8 cellular contexts compared by ENCODE assay signal in the genomic region with DNA sequence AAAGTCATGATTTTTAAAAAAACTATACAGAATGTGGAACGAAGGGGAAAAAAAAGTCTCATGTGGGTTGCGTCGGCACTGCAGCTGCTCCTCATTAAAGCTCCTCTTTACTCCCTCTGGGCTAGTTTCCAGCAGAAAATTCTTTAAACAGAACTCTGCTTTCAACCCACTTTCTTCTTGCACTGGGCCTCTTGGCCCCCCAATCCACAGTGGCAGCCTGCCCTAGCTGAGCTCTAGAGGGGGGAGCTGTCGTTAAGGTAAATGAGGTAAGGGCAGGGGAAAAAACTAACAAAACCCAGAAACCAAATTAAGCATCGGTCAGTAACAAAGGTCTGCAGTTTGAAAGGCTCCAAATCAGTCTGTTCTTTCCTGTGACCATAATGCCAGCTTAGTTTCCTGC. TPM values are rescaled to one million over a fixed set of nuclear protein-coding genes. Genes with fewer than 3 reads are reported as not detected.
DNase-seq lines count a peak whose midpoint lies in the region; ATAC-seq, FAIRE-seq and TF ChIP-seq lines count a peak whose summit lies in the region.
"Not testable (repeated sequence)": the region's sequence is repeated elsewhere in the genome, so short reads cannot be mapped to it uniquely, and the experiment has no call there.

No MANE protein-coding gene starts in this region.

- H3K27ac Mint-ChIP-seq in CD14-positive monocyte (peak overlapping the region in 4 of 7 donors; percentile 64 to 88 (median 76)), mesothelial cell of epicardium (peak overlapping the region; percentile 96)
- not testable (repeated sequence) for H3K27ac Mint-ChIP-seq in astrocyte (ENCODE audit: unreplicated experiment)

- not testable (repeated sequence) for H3K9ac ChIP-seq in astrocyte (ENCODE audit: low read length); smooth muscle cell (ENCODE audit: low read depth)

- not testable (repeated sequence) for H3K79me2 ChIP-seq in astrocyte (ENCODE audit: insufficient read depth, low read length); smooth muscle cell (ENCODE audit: low read depth)

- H3K4me3 Mint-ChIP-seq in CD14-positive monocyte = peak overlapping the region in 1 of 2 donors; percentile 51
- H3K4me3 Mint-ChIP-seq in astrocyte (ENCODE audit: unreplicated experiment); mesothelial cell of epicardium: not testable (repeated sequence)

- H3K9me3 ChIP-seq in astrocyte (ENCODE audit: insufficient read depth, low read depth, low read length); right atrium auricular region; ovary; smooth muscle cell (replicated peaks; ENCODE audit: low read depth); upper lobe of right lung: not testable (repeated sequence)

- H3K27ac ChIP-seq in astrocyte (ENCODE audit: low read depth, low read length); upper lobe of right lung: not testable (repeated sequence)
- H3K27ac ChIP-seq in right atrium auricular region (peak overlapping the region; percentile 29 to 51), ovary (peak overlapping the region in 1 of 2 donors; percentile 15), smooth muscle cell (ENCODE audit: low read depth) (peak overlapping the region; percentile 84)

- not testable (repeated sequence) for H3K9me3 Mint-ChIP-seq in CD14-positive monocyte; astrocyte (ENCODE audit: unreplicated experiment); mesothelial cell of epicardium

- H3K27me3 ChIP-seq in astrocyte (ENCODE audit: insufficient read depth, low read length); right atrium auricular region; ovary; smooth muscle cell (ENCODE audit: low read depth); upper lobe of right lung: not testable (repeated sequence)

- H3K4me2 ChIP-seq in astrocyte (ENCODE audit: low read length) (peak overlapping the region; percentile 63), smooth muscle cell (peak overlapping the region; percentile 81)

- FAIRE-seq in astrocyte (lab: Jason Lieb, UNC) = not testable (repeated sequence)

- intact Hi-C loops in CD14-positive monocyte (cut with micrococcal nuclease); Right ventricle myocardium inferior (cut with DNase I); ovary (cut with DNase I); upper lobe of right lung (cut with DNase I): not testable (repeated sequence)

- not testable (repeated sequence) for H3K36me3 Mint-ChIP-seq in CD14-positive monocyte; astrocyte (ENCODE audit: low read depth, unreplicated experiment); mesothelial cell of epicardium

- H3K36me3 ChIP-seq in astrocyte (ENCODE audit: insufficient read depth, low read length); right atrium auricular region; ovary; smooth muscle cell (ENCODE audit: low read depth); upper lobe of right lung: not testable (repeated sequence)

- 0% methylated on average over 1 to 3 of the region's 5 CpGs for WGBS in ovary, 3 donors
- 21% methylated on average over 2 of the region's 5 CpGs for WGBS in smooth muscle cell (ENCODE audit: low lambda C conversion rate)

- H4K20me1 ChIP-seq in astrocyte (ENCODE audit: insufficient read depth, low read length); smooth muscle cell (ENCODE audit: low read depth): not testable (repeated sequence)

- H2AFZ ChIP-seq in astrocyte (ENCODE audit: low read depth, low read length); smooth muscle cell (ENCODE audit: low read depth): not testable (repeated sequence)

- H3F3A ChIP-seq in smooth muscle cell (ENCODE audit: low read depth) = not testable (repeated sequence)

- not testable (repeated sequence) for H3K27me3 Mint-ChIP-seq in CD14-positive monocyte (ENCODE audit: low read depth in 3 of 3); astrocyte (ENCODE audit: low read depth, unreplicated experiment); mesothelial cell of epicardium (ENCODE audit: low read depth)

- ATAC-seq in Right ventricle myocardium inferior, upper lobe of right lung: not testable (repeated sequence)

- H3K4me1 ChIP-seq in astrocyte (ENCODE audit: insufficient read depth, low read length); right atrium auricular region; ovary (ENCODE audit: insufficient read depth); smooth muscle cell (ENCODE audit: low read depth); upper lobe of right lung: not testable (repeated sequence)

- DNase-seq in CD14-positive monocyte (ENCODE audit: low spot score) (peak; percentile 16), Right ventricle myocardium inferior (ENCODE audit: missing footprints) (peak; percentile 69), mesothelial cell of epicardium (ENCODE audit: low spot score in 2 of 2, unreplicated experiment in 2 of 2) (peak; percentile 33 to 71), ovary (peak; percentile 70 to 88 (median 70)), upper lobe of right lung (peak; percentile 42)
- not testable (repeated sequence) for DNase-seq in astrocyte (ENCODE audit: low read depth); right atrium auricular region (ENCODE audit: low spot score); smooth muscle cell (lab: John Stamatoyannopoulos, UW; ENCODE audit: unreplicated experiment)

- H3K4me3 ChIP-seq in astrocyte (ENCODE audit: insufficient read depth, low read depth, low read length); right atrium auricular region; ovary; upper lobe of right lung: not testable (repeated sequence)
- peak overlapping the region; percentile 25 for H3K4me3 ChIP-seq in smooth muscle cell

- not testable (repeated sequence) for TF ChIP-seq POLR2A in ovary (IDR thresholded peaks at IDR 0.05)

- not testable (repeated sequence) for TF ChIP-seq CTCF in CD14-positive monocyte (IDR thresholded peaks at IDR 0.05); astrocyte (IDR thresholded peaks at IDR 0.05; ENCODE audit: insufficient read depth, low read depth, low read length); right atrium auricular region (IDR thresholded peaks at IDR 0.05); mesothelial cell of epicardium (IDR thresholded peaks at IDR 0.05; ENCODE audit: unreplicated experiment); ovary (IDR thresholded peaks at IDR 0.05); smooth muscle cell (IDR thresholded peaks at IDR 0.05; ENCODE audit: borderline replicate concordance, insufficient read depth, poor library complexity, severe bottlenecking); upper lobe of right lung (IDR thresholded peaks at IDR 0.05)

- H3K4me1 Mint-ChIP-seq in CD14-positive monocyte; astrocyte (ENCODE audit: low read depth, unreplicated experiment); mesothelial cell of epicardium: not testable (repeated sequence)

- TF ChIP-seq EP300 in ovary (IDR thresholded peaks at IDR 0.05) = not testable (repeated sequence)

RNA-seq across cellular contexts. Expression of a gene that starts 29.9 kb away (rescaled TPM):
- polyA plus RNA-seq in CD14-positive monocyte (under 1 TPM; 0.04 to 0.10 TPM), ovary (1 to 10 TPM; 1.2 to 2.9 TPM), smooth muscle cell (1.0 and 1.5 TPM in 2 replicates)
- total RNA-seq in astrocyte (3.3 and 3.4 TPM in 2 replicates), Right ventricle myocardium inferior (0.62 TPM), right atrium auricular region (under 1 TPM; 0.67 to 0.89 TPM), mesothelial cell of epicardium (6.3 to 7.0 TPM (median 6.4 TPM) in 3 replicates), ovary (1 to 10 TPM in 6 of 7 donors, under 1 TPM in 1; 0.57 to 4.7 (median 2.6) TPM), smooth muscle cell (1.4 and 1.7 TPM in 2 replicates), upper lobe of right lung (3.8 TPM)

RNA-seq across cellular contexts. Expression of a gene that starts 54.3 kb away (rescaled TPM):
- polyA plus RNA-seq in CD14-positive monocyte (10 to 100 TPM; 40.4 to 57.6 TPM), ovary (10 to 100 TPM; 12.0 to 15.0 TPM), smooth muscle cell (26.1 and 36.3 TPM in 2 replicates)
- total RNA-seq in astrocyte (42.2 and 46.5 TPM in 2 replicates), Right ventricle myocardium inferior (6.6 TPM), right atrium auricular region (10 to 100 TPM; 18.9 to 20.8 TPM), mesothelial cell of epicardium (71.2 to 79.3 TPM (median 72.8 TPM) in 3 replicates), ovary (10 to 100 TPM; 34.9 to 63.2 (median 43.2) TPM), smooth muscle cell (27.9 and 30.7 TPM in 2 replicates), upper lobe of right lung (41.3 TPM)
